ENCODE assay signal across 15 cellular contexts in genomic region chr1:166902279-166902678, GRCh38.
DNase-seq lines count a peak whose midpoint lies in the region; TF ChIP-seq lines count a peak whose summit lies in the region.
"Had no signal": no experiment of that assay in that cellular context is flagged by ENCODE, and none has a peak within 500 bp of the region (broad histone marks: within the 10 kb centered on the region; RNA-seq: fewer than 3 reads in every experiment).

No MANE protein-coding gene starts in this region.

- H3K4me3 ChIP-seq in HEK293 (ENCODE audit: low read depth, low read length) (no peak overlapping the region), fibroblast of pulmonary artery (replicated peaks; ENCODE audit: low read depth, low read length) (no peak overlapping the region), coronary artery (no peak overlapping the region)
- H3K4me3 ChIP-seq: cardiac muscle cell, SJCRH30, transverse colon had no signal

- CTCF ChIA-PET in HEK293 (lab: Yijun Ruan, JAX) (interaction anchor here (0.5 to 18.5 kb wide), 3 partner anchors 8 to 155 kb away, joined by 3 to 702 read pairs (median 17); no protein-coding TSS in a partner anchor), RWPE1 (lab: Yijun Ruan, JAX) (interaction anchor here (0.6 to 0.7 kb wide), 2 partner anchors 229 to 757 kb away, joined by 3 read pairs; no protein-coding TSS in a partner anchor)

- H3K36me3 ChIP-seq in HEK293 (ENCODE audit: control insufficient read depth in 2 of 2, insufficient read depth in 1 of 2, low read length in 2 of 2): no peaks in the 10 kb centered on the region
- H3K36me3 ChIP-seq: cardiac muscle cell, SJCRH30, transverse colon had no signal

- no peak for TF ChIP-seq CTCF in HEK293 (tag by site-specific recombination; IDR thresholded peaks at IDR 0.05)
- TF ChIP-seq CTCF in RWPE1 (conservative IDR thresholded peaks at IDR 0.05; ENCODE audit: low read depth): no peak
- no peak for TF ChIP-seq CTCF in fibroblast of pulmonary artery (IDR thresholded peaks at IDR 0.05; ENCODE audit: low read length, missing control alignments)
- no peak for TF ChIP-seq CTCF in coronary artery (IDR thresholded peaks at IDR 0.05)

- no peaks in the 10 kb centered on the region for H3K4me1 ChIP-seq in HEK293 (ENCODE audit: control insufficient read depth, insufficient read depth, low read length)

- no peaks in the 10 kb centered on the region for H3K9me3 ChIP-seq in HEK293 (ENCODE audit: control insufficient read depth, insufficient read depth, low read depth, low read length)
- H3K9me3 ChIP-seq: SJCRH30 had no signal

- H3K27ac ChIP-seq in HEK293 (ENCODE audit: extremely low read depth, low read depth, low read length) (no peak overlapping the region), RWPE1 (no peak overlapping the region), coronary artery (no peak overlapping the region)
- H3K27ac ChIP-seq: cardiac muscle cell, SJCRH30, transverse colon had no signal

- POLR2A ChIA-PET in HEK293 (lab: Yijun Ruan, JAX): no interaction called here
- POLR2A ChIA-PET in RWPE1 (lab: Yijun Ruan, JAX; ENCODE audit: low non-redundant PET): interaction anchor here (0.6 kb wide), 1 partner anchor 833 kb away, joined by 3 read pairs; no protein-coding TSS in a partner anchor

- DNase-seq in AG08395 (ENCODE audit: low spot score) (peak; percentile 36), RWPE1 (ENCODE audit: low spot score) (peak; percentile 46), fibroblast of pulmonary artery (ENCODE audit: low read depth) (peak; percentile 22), coronary artery (ENCODE audit: low spot score) (no peak), HuH-7.5 (ENCODE audit: low spot score) (no peak), amygdala (lab: John Stamatoyannopoulos, UW) (no peak), UCSD-AML1 (lab: John Stamatoyannopoulos, UW; ENCODE audit: unreplicated experiment) (no peak)
- DNase-seq: CD8-positive, alpha-beta T cell; hypothalamus; NCI-H146; SJCRH30; stimulated activated CD4-positive, alpha-beta T cell treated with anti-CD3 and anti-CD28 coated beads, Interleukin-4, amount 100 ng/mL, for 4 hours; transverse colon had no signal

TF ChIP-seq in HEK293, 187 proteins besides CTCF, POLR2A, EP300 and RAD21:
- TF ChIP-seq KLF8 (tag by site-specific recombination; IDR thresholded peaks at IDR 0.05) (no peak), ZNF350 (tag by site-specific recombination; IDR thresholded peaks at IDR 0.05) (0 out of 2 replicates have a peak, but pooled peaks have one; percentile 32), BCL11A (tag by site-specific recombination; IDR thresholded peaks at IDR 0.05; ENCODE audit: low read depth) (no peak)

Comparison
In these comparisons a context has a peak if more than half of its experiments do, and no peak if none do; other contexts are left out.
1. DNase-seq: peak in AG08395 (single experiment), RWPE1 (single experiment) and fibroblast of pulmonary artery (single experiment); none in coronary artery (single experiment), HuH-7.5 (single experiment), amygdala (0 of 56) and UCSD-AML1 (single experiment).